23 cellular contexts compared by ENCODE assay signal in the genomic region with DNA sequence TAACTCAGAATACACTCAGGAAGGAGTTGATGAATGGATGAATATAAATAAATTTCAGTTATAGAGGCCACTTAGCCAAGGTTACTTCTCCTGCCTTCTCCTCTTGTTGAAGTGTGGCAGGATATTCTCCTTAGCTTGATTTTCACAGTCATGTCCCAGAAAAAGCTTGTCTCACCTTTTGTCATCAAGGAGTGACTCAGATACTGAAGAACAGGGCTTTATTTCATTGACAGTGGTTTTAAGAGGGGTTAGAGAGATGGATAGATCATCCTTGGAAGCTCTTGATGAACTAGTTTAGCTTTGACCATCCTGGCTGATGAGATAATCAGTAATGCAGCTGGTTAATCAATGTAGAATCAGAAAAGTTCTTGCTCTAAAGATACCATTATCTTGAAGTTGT. TPM values are rescaled to one million over a fixed set of nuclear protein-coding genes. Genes with fewer than 3 reads are reported as not detected.
"Had no signal": no experiment of that assay in that cellular context is flagged by ENCODE, and none has a peak within 500 bp of the region (broad histone marks: within the 10 kb centered on the region; RNA-seq: fewer than 3 reads in every experiment).

No MANE protein-coding gene starts in this region.

- DNase-seq: activated CD4-positive, alpha-beta T cell treated with anti-CD3 and anti-CD28 coated beads, Interleukin-2, amount 10 ng/mL, durations not matched to agents 24 days and 14 days; activated CD4-positive, CD25-positive, alpha-beta regulatory T cell; activated CD8-positive, alpha-beta T cell treated with anti-CD3 and anti-CD28 coated beads for 36 hours; activated effector memory CD4-positive, alpha-beta T cell treated with anti-CD3 and anti-CD28 coated beads, Interleukin-2, amount 50 U/mL, for 16 hours; activated T-cell treated with anti-CD3 and anti-CD28 coated beads, Interleukin-2, amount 50 U/mL, for 1 hour; amniotic stem cell; dorsolateral prefrontal cortex; endodermal cell; erythroblast; gastrocnemius medialis; head of caudate nucleus; kidney; left ventricle myocardium superior; mesenchymal stem cell; mucosa of descending colon; naive B cell; stomach; T-helper 1 cell; T-helper 9 cell had no signal

- H3K4me3 ChIP-seq: dorsolateral prefrontal cortex, gastrocnemius medialis, mucosa of descending colon, prostate gland, right atrium auricular region, stomach had no signal

- H3K27ac ChIP-seq: dorsolateral prefrontal cortex, gastrocnemius medialis, prostate gland, right atrium auricular region, stomach had no signal

- ATAC-seq: activated CD8-positive, alpha-beta T cell treated with anti-CD3 and anti-CD28 coated beads for 36 hours; activated naive CD4-positive, alpha-beta T cell treated with anti-CD3 and anti-CD28 coated beads, Interleukin-2, amount 50 U/mL, for 72 hours; gastrocnemius medialis; left ventricle myocardium superior; mucosa of descending colon had no signal

- H3K27me3 ChIP-seq: dorsolateral prefrontal cortex, gastrocnemius medialis, right atrium auricular region, stomach had no signal

- H3K27ac Mint-ChIP-seq: activated CD4-positive, alpha-beta T cell treated with anti-CD3 and anti-CD28 coated beads, Interleukin-2, amount 10 ng/mL, durations not matched to agents 24 days and 14 days; activated CD8-positive, alpha-beta T cell treated with anti-CD3 and anti-CD28 coated beads for 36 hours; activated naive CD4-positive, alpha-beta T cell treated with anti-CD3 and anti-CD28 coated beads, Interleukin-2, amount 50 U/mL, for 72 hours; endodermal cell; type B pancreatic cell had no signal

- H3K4me3 Mint-ChIP-seq: activated CD4-positive, alpha-beta T cell treated with anti-CD3 and anti-CD28 coated beads, Interleukin-2, amount 10 ng/mL, durations not matched to agents 24 days and 14 days; activated CD8-positive, alpha-beta T cell treated with anti-CD3 and anti-CD28 coated beads for 36 hours; endodermal cell; naive B cell; type B pancreatic cell had no signal

- H3K27me3 Mint-ChIP-seq: activated CD4-positive, alpha-beta T cell treated with anti-CD3 and anti-CD28 coated beads, Interleukin-2, amount 10 ng/mL, durations not matched to agents 24 days and 14 days; activated CD8-positive, alpha-beta T cell treated with anti-CD3 and anti-CD28 coated beads for 36 hours; naive B cell; type B pancreatic cell had no signal

- H3K9me3 Mint-ChIP-seq: activated CD8-positive, alpha-beta T cell treated with anti-CD3 and anti-CD28 coated beads for 36 hours; activated naive CD4-positive, alpha-beta T cell treated with anti-CD3 and anti-CD28 coated beads, Interleukin-2, amount 50 U/mL, for 72 hours; endodermal cell; naive B cell; type B pancreatic cell had no signal

- H3K4me1 ChIP-seq: gastrocnemius medialis, prostate gland, right atrium auricular region, stomach had no signal

- FAIRE-seq: kidney had no signal

- H3K36me3 Mint-ChIP-seq: naive B cell, type B pancreatic cell had no signal

- H3K36me3 ChIP-seq: gastrocnemius medialis, prostate gland, right atrium auricular region, stomach had no signal

- H3K9me3 ChIP-seq: gastrocnemius medialis, mucosa of descending colon, prostate gland, right atrium auricular region, stomach had no signal

RNA-seq across cellular contexts. Expression of a gene that starts 35.0 kb away (rescaled TPM):
- total RNA-seq: gastrocnemius medialis had no signal
